In genomic region chr4:141724646-141725045, GRCh38 we compare ENCODE assay signal across 29 cellular contexts.
"Had no signal": no experiment of that assay in that cellular context is flagged by ENCODE, and none has a peak within 500 bp of the region (broad histone marks: within the 10 kb centered on the region; RNA-seq: fewer than 3 reads in every experiment).

No MANE protein-coding gene starts in this region.

- H3K4me1 Mint-ChIP-seq: naive B cell; neural crest cell; stimulated activated effector memory CD8-positive, alpha-beta T cell treated with anti-CD3 and anti-CD28 coated beads, Interleukin-12 subunit alpha, Interleukin-12 subunit beta, amount 100 ng/mL, for 72 hours had no signal

- H3K4me3 Mint-ChIP-seq: effector memory CD8-positive, alpha-beta T cell; mesothelial cell of epicardium; naive B cell; natural killer cell treated with Interleukin-12 subunit alpha and Interleukin-12 subunit beta and Interleukin-15 and Interleukin-18, amount 100 ng/mL, for 72 hours; neural crest cell; stimulated activated effector memory CD8-positive, alpha-beta T cell treated with anti-CD3 and anti-CD28 coated beads, Interleukin-12 subunit alpha, Interleukin-12 subunit beta, amount 100 ng/mL, for 72 hours had no signal

- ATAC-seq: effector memory CD8-positive, alpha-beta T cell; gastrocnemius medialis; left lobe of liver; mucosa of descending colon; natural killer cell treated with Interleukin-12 subunit alpha and Interleukin-12 subunit beta and Interleukin-15 and Interleukin-18, amount 100 ng/mL, for 72 hours; sciatic nerve; stimulated activated effector memory CD8-positive, alpha-beta T cell treated with anti-CD3 and anti-CD28 coated beads, Interleukin-12 subunit alpha, Interleukin-12 subunit beta, amount 100 ng/mL, for 72 hours had no signal

- H3K36me3 Mint-ChIP-seq: mesothelial cell of epicardium had no signal

- H3K27ac Mint-ChIP-seq: mesothelial cell of epicardium; natural killer cell treated with Interleukin-12 subunit alpha and Interleukin-12 subunit beta and Interleukin-15 and Interleukin-18, amount 100 ng/mL, for 72 hours; progenitor cell of endocrine pancreas; stimulated activated effector memory CD8-positive, alpha-beta T cell treated with anti-CD3 and anti-CD28 coated beads, Interleukin-12 subunit alpha, Interleukin-12 subunit beta, amount 100 ng/mL, for 72 hours had no signal

- H3K9me3 ChIP-seq: esophagus squamous epithelium, gastrocnemius medialis, mucosa of descending colon, neutrophil, right atrium auricular region, stomach, thyroid gland, vagina had no signal

- DNase-seq: cortex of kidney; effector memory CD8-positive, alpha-beta T cell; erythroblast; esophagus squamous epithelium; gastrocnemius medialis; head of caudate nucleus; mesenchymal stem cell; mucosa of descending colon; naive B cell; stimulated activated CD4-positive, alpha-beta T cell treated with anti-CD3 and anti-CD28 coated beads, Interleukin-12 subunit alpha, Interleukin-12 subunit beta, amount 100 ng/mL, for 4 hours; stimulated activated CD4-positive, alpha-beta T cell treated with anti-CD3 and anti-CD28 coated beads, Interleukin-1b, Interleukin-23, amount 100 ng/mL, for 48 hours; stimulated activated CD4-positive, alpha-beta T cell treated with anti-CD3 and anti-CD28 coated beads, Interleukin-4, amount 100 ng/mL, for 24 hours; stimulated activated naive CD4-positive, alpha-beta T cell treated with Interleukin-2 at 50 U/mL for 16 hours; stomach; thyroid gland had no signal

- H3K27ac ChIP-seq: esophagus squamous epithelium, gastrocnemius medialis, neutrophil, parathyroid adenoma, right atrium auricular region, stomach, thyroid gland, vagina had no signal

- H3K4me2 ChIP-seq: smooth muscle cell had no signal

- H3K4me1 ChIP-seq: esophagus squamous epithelium, gastrocnemius medialis, parathyroid adenoma, right atrium auricular region, stomach, thyroid gland, vagina had no signal

- H3K9me3 Mint-ChIP-seq: effector memory CD8-positive, alpha-beta T cell; mesothelial cell of epicardium; naive B cell; natural killer cell treated with Interleukin-12 subunit alpha and Interleukin-12 subunit beta and Interleukin-15 and Interleukin-18, amount 100 ng/mL, for 72 hours; neural crest cell; stimulated activated effector memory CD8-positive, alpha-beta T cell treated with anti-CD3 and anti-CD28 coated beads, Interleukin-12 subunit alpha, Interleukin-12 subunit beta, amount 100 ng/mL, for 72 hours had no signal

- H3K4me3 ChIP-seq: esophagus squamous epithelium, gastrocnemius medialis, mucosa of descending colon, right atrium auricular region, smooth muscle cell, stomach, thyroid gland, vagina had no signal

- FAIRE-seq: endometrium, keratinocyte had no signal

- H3K27me3 Mint-ChIP-seq: effector memory CD8-positive, alpha-beta T cell; naive B cell; natural killer cell treated with Interleukin-12 subunit alpha and Interleukin-12 subunit beta and Interleukin-15 and Interleukin-18, amount 100 ng/mL, for 72 hours; progenitor cell of endocrine pancreas had no signal
